17 cellular contexts compared by ENCODE assay signal in the genomic region with DNA sequence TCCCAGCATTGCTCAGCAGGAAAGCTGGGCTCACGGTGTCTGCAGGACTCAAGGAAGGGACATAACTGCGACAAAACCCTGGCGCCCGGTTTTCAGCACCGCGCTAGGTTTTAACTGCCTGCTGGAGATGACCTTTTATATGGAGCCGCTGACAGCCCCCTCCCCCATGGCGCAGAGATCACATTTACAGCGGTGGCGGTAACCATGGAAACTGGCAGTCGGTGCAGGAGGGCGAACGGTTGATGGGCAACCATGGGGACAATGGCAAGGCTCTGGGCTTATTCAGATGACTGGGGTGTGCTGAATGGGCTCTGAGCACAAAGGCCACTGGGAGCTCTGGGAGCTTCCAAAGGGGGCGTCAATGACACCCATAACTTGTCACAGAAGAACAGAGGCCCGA. TPM values are rescaled to one million over a fixed set of nuclear protein-coding genes. Genes with fewer than 3 reads are reported as not detected.
DNase-seq lines count a peak whose midpoint lies in the region; ATAC-seq, FAIRE-seq and TF ChIP-seq lines count a peak whose summit lies in the region.
"Had no signal": no experiment of that assay in that cellular context is flagged by ENCODE, and none has a peak within 500 bp of the region (broad histone marks: within the 10 kb centered on the region; RNA-seq: fewer than 3 reads in every experiment).

No MANE protein-coding gene starts in this region.

- CTCF ChIA-PET in K562 (lab: Yijun Ruan, JAX; ENCODE audit: low intra/inter-chr PET ratio) = no interaction called here

- H3K9me1 ChIP-seq in K562 (ENCODE audit: control insufficient read depth, insufficient read depth, low read length) = no peaks in the 10 kb centered on the region

- POLR2A ChIA-PET in K562 (lab: Yijun Ruan, JAX) = no interaction called here

- no peak for TF ChIP-seq POLR2A in K562 (conservative IDR thresholded peaks at IDR 0.05)

- peaks cover 79% of the 10 kb centered on the region for H3K4me1 ChIP-seq in BLaER1
- no peaks in the 10 kb centered on the region; a peak in 2 of 5 replicates for H3K4me1 ChIP-seq in K562 (replicated peaks in 1 of 2; ENCODE audit: control insufficient read depth in 2 of 2, insufficient read depth in 2 of 2, low read length in 2 of 2)
- H3K4me1 ChIP-seq in kidney (ENCODE audit: control insufficient read depth in 1 of 2, insufficient read depth in 1 of 2, low read depth in 1 of 2, low read length in 2 of 2) = peaks cover 0 to 5% of the 10 kb centered on the region in 2 donors
- H3K4me1 ChIP-seq: ascending aorta, esophagus muscularis mucosa had no signal

- intact Hi-C loops in K562 (cut with micrococcal nuclease) = no loop called here
- intact Hi-C loops in kidney (cut with DNase I) = no loop called here

- H3K27me3 ChIP-seq in BLaER1 (no peaks in the 10 kb centered on the region), K562 (ENCODE audit: control insufficient read depth in 2 of 2, insufficient read depth in 2 of 2, low read length in 2 of 2) (peaks cover 9 to 14% of the 10 kb centered on the region in 2 experiments; a peak in 4 of 5 replicates)
- H3K27me3 ChIP-seq: ascending aorta had no signal

- no peaks in the 10 kb centered on the region for H3K79me2 ChIP-seq in K562 (ENCODE audit: control insufficient read depth, insufficient read depth, low read length)

- in situ Hi-C loops in K562 (cut with MboI) = no loop called here

- H3K27ac ChIP-seq in BLaER1 (no peak overlapping the region), K562 (ENCODE audit: extremely low read depth, low read depth, low read length) (no peak overlapping the region), kidney (ENCODE audit: low read depth in 2 of 2, low read length in 2 of 2) (no peak overlapping the region)
- H3K27ac ChIP-seq: ascending aorta, esophagus muscularis mucosa had no signal

- no peak overlapping the region for H2AFZ ChIP-seq in K562 (ENCODE audit: low read depth, low read length)

- FAIRE-seq in K562 (lab: Jason Lieb, UNC) = no peak
- FAIRE-seq in kidney (lab: Jason Lieb, UNC) = no peak
- FAIRE-seq: TTC549 had no signal

- H3K9ac ChIP-seq in BLaER1 (no peak overlapping the region), K562 (ENCODE audit: insufficient read depth in 1 of 2, low read depth in 2 of 2, low read length in 2 of 2) (no peak overlapping the region), kidney (ENCODE audit: low read length in 2 of 2) (no peak overlapping the region)

- H3K36me3 ChIP-seq in BLaER1 (no peaks in the 10 kb centered on the region), K562 (ENCODE audit: control insufficient read depth, insufficient read depth, low read length) (no peaks in the 10 kb centered on the region), kidney (ENCODE audit: control insufficient read depth in 1 of 2, insufficient read depth in 2 of 2, low read length in 2 of 2) (no peaks in the 10 kb centered on the region)
- H3K36me3 ChIP-seq: ascending aorta, esophagus muscularis mucosa had no signal

- H4K20me1 ChIP-seq in BLaER1 (no peaks in the 10 kb centered on the region), K562 (replicated peaks; ENCODE audit: control insufficient read depth, insufficient read depth, low read length) (no peaks in the 10 kb centered on the region)

- BruUV-seq in K562 (replicated peaks; lab: Mats Ljungman, UMichigan) = no TSS peak

- TF ChIP-seq RAD21 in K562 (CRISPR knock-in tag; conservative IDR thresholded peaks at IDR 0.05 in 1 of 2, IDR thresholded peaks at IDR 0.05 in 1 of 2) = no peak

- no peaks in the 10 kb centered on the region for H3K9me3 ChIP-seq in BLaER1
- H3K9me3 ChIP-seq in K562 (replicated peaks; ENCODE audit: control insufficient read depth, insufficient read depth, low read depth, low read length) = no peaks in the 10 kb centered on the region
- no peaks in the 10 kb centered on the region for H3K9me3 ChIP-seq in kidney (ENCODE audit: control insufficient read depth in 1 of 2, low read length in 2 of 2)
- H3K9me3 ChIP-seq: ascending aorta, esophagus muscularis mucosa had no signal

- ATAC-seq in K562 (no peak), GM21529 (IDR thresholded peaks at IDR 0.05; ENCODE audit: unreplicated experiment) (no peak)
- ATAC-seq: naive thymus-derived CD8-positive, alpha-beta T cell had no signal

- DNase-seq in NCI-H1092 treated with DMSO at 0.1 percent for 48 hours (lab: John Stamatoyannopoulos, UW) (peak; percentile 41), K562 (ENCODE audit: extremely low read depth in 1 of 4, low spot score in 3 of 4) (no peak), kidney (peak; percentile 56), superior temporal gyrus (ENCODE audit: extremely low spot score) (no peak), AG08395 (ENCODE audit: low spot score) (no peak)
- DNase-seq in NK-92 treated with Interleukin-12 subunit alpha and Interleukin-12 subunit beta, amount 100 ng/mL, for 24 hours (lab: John Stamatoyannopoulos, UW) = no peak
- DNase-seq: activated effector memory CD4-positive, alpha-beta T cell treated with anti-CD3 and anti-CD28 coated beads, Interleukin-2, amount 50 U/mL, for 16 hours; cortex of kidney; GDM1; naive thymus-derived CD8-positive, alpha-beta T cell; NCI-H2081 treated with DMSO at 0.1 percent for 48 hours; stimulated activated CD4-positive, alpha-beta T cell treated with anti-CD3 and anti-CD28 coated beads, Interleukin-1b, Interleukin-23, amount 100 ng/mL, for 48 hours had no signal

- H3K4me2 ChIP-seq in BLaER1 (peak overlapping the region; percentile 82), K562 (ENCODE audit: insufficient read depth, low read length) (no peak overlapping the region)

- H3K4me3 ChIP-seq in BLaER1 (no peak overlapping the region), K562 (no peak overlapping the region), kidney (ENCODE audit: low read length in 2 of 2) (no peak overlapping the region)
- H3K4me3 ChIP-seq: ascending aorta, esophagus muscularis mucosa had no signal

- 19% methylated on average over 10 of the region's 15 CpGs for WGBS in K562 (ENCODE audit: insufficient coverage, low coverage, missing lambda C conversion rate)

- TF ChIP-seq EP300 in K562 (IDR thresholded peaks at IDR 0.05; ENCODE audit: low read length) = no peak

- TF ChIP-seq CTCF in K562 (IDR thresholded peaks at IDR 0.05 in 2 of 3, conservative IDR thresholded peaks at IDR 0.05 in 1 of 3; ENCODE audit: insufficient read depth in 2 of 3, low read depth in 1 of 3, low read length in 3 of 3) = no peak
- no peak for TF ChIP-seq CTCF in kidney (IDR thresholded peaks at IDR 0.05; ENCODE audit: borderline replicate concordance, extremely low read depth, insufficient read depth)

TF ChIP-seq in K562, 482 proteins besides CTCF, POLR2A, EP300 and RAD21:
- peak; percentile 79 for TF ChIP-seq RFX1 (IDR thresholded peaks at IDR 0.05)
- TF ChIP-seq, protein P1, sequence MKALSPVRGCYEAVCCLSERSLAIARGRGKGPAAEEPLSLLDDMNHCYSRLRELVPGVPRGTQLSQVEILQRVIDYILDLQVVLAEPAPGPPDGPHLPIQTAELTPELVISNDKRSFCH (CRISPR knock-in tag; IDR thresholded peaks at IDR 0.05) = no peak
- TF ChIP-seq, protein P1 (tag; IDR thresholded peaks at IDR 0.05) = 0 out of 2 replicates have a peak, but pooled peaks have one; percentile 39
- no peak for TF ChIP-seq ATF7 (IDR thresholded peaks at IDR 0.05)

RNA-seq across cellular contexts. Expression of gene CELSR1, which starts 37.2 kb away (rescaled TPM):
- 0.14 and 0.19 TPM in 2 replicates for total RNA-seq in K562 (2011; cell fraction: chromatin; rRNA removed; ENCODE audit: low replicate concordance)
- total RNA-seq in K562 (2011; cell fraction: nucleolus; rRNA removed) = 0.13 and 0.33 TPM in 2 replicates
- total RNA-seq in K562 (2011; cell fraction: nucleoplasm; rRNA removed) = not detected in 2 replicates
- total RNA-seq in K562 (2014; rRNA removed) (not detected in 2 replicates), K562 (2014; rRNA removed; fragmentation: Illumina TruSeq; extraction: Trizol) (not detected in 2 replicates), K562 (2015; rRNA removed; fragmentation: Illumina TruSeq; extraction: Trizol) (not detected in 2 replicates), K562 (2021) (0.04 and 0.09 TPM in 2 replicates), kidney (49.9 TPM)
- polyA plus RNA-seq in K562 (2011; rRNA removed) (not detected in 2 replicates), K562 (2014; fragmentation: Illumina TruSeq; extraction: Trizol) (not detected in 2 replicates), K562 (2014; fragmentation: Nextera tagmentation; extraction: Ambion mirVana) (under 1 TPM in 1 of 2 experiments, not detected in 1; under 0.01 TPM), K562 (2014; rRNA removed) (not detected in 2 replicates), kidney (ENCODE audit: insufficient read depth, low read depth, low replicate concordance) (15.7 TPM)
- polyA plus RNA-seq in K562 (2011; cell fraction: cytosol; rRNA removed) = 0.01 and 0.03 TPM in 2 replicates
- 0.01 TPM in 1 of 2 replicates, not detected in the other for polyA plus RNA-seq in K562 (2011; cell fraction: nucleus; rRNA removed)
- 0.01 TPM in 2 replicates for polyA plus RNA-seq in K562 (2012)
- polyA minus RNA-seq in K562 (2011; rRNA and poly(A)+ RNA removed) = not detected in 2 replicates
- polyA minus RNA-seq in K562 (2011; cell fraction: cytosol; rRNA and poly(A)+ RNA removed) = not detected in 2 replicates
- 0.13 TPM in 1 of 2 replicates, not detected in the other for polyA minus RNA-seq in K562 (2011; cell fraction: nucleus; rRNA and poly(A)+ RNA removed)

Comparison
In these comparisons a context has a peak if more than half of its experiments do, and no peak if none do; other contexts are left out.
1. DNase-seq: peak in NCI-H1092 treated with DMSO at 0.1 percent for 48 hours (single experiment) and kidney (single experiment); none in K562 (0 of 4), superior temporal gyrus (single experiment), NK-92 treated with Interleukin-12 subunit alpha and Interleukin-12 subunit beta, amount 100 ng/mL, for 24 hours (single experiment) and AG08395 (single experiment).
2. RNA of gene CELSR1, which starts 37.2 kb away (total RNA-seq): 49.9 TPM in kidney (single experiment); 0.04 to 0.33 TPM in K562; every median in the first group is over 10 times any median in the second.